Comparison of ENCODE assay signal across 15 cellular contexts in genomic region chr5:35281613-35282012, GRCh38. TPM values are rescaled to one million over a fixed set of nuclear protein-coding genes. Genes with fewer than 3 reads are reported as not detected.
"Had no signal": no experiment of that assay in that cellular context is flagged by ENCODE, and none has a peak within 500 bp of the region (broad histone marks: within the 10 kb centered on the region; RNA-seq: fewer than 3 reads in every experiment).

No MANE protein-coding gene starts in this region.

- DNase-seq: activated CD4-positive, alpha-beta T cell treated with anti-CD3 and anti-CD28 coated beads, Interleukin-2, amount 10 ng/mL, durations not matched to agents 7 days and 5 days; activated CD4-positive, CD25-positive, alpha-beta regulatory T cell; activated naive CD4-positive, alpha-beta T cell treated with anti-CD3 and anti-CD28 coated beads, Interleukin-2, amount 10 ng/mL, durations not matched to agents 7 days and 5 days; foreskin melanocyte; heart left ventricle; natural killer cell; occipital lobe; psoas muscle; right lobe of liver; tibial artery; uterus had no signal

- H3K9me3 ChIP-seq: psoas muscle, right lobe of liver, tibial artery had no signal

- H3K36me3 Mint-ChIP-seq: activated naive CD4-positive, alpha-beta T cell treated with anti-CD3 and anti-CD28 coated beads, Interleukin-2, amount 10 ng/mL, durations not matched to agents 7 days and 5 days; memory B cell; natural killer cell; stimulated activated effector memory CD8-positive, alpha-beta T cell treated with anti-CD3 and anti-CD28 coated beads, Interleukin-12 subunit alpha, Interleukin-12 subunit beta, amount 100 ng/mL, for 72 hours had no signal

- H3K4me3 ChIP-seq: cardiac muscle cell, heart left ventricle, psoas muscle, right lobe of liver, tibial artery, uterus had no signal

- ATAC-seq: heart left ventricle; natural killer cell; psoas muscle; right lobe of liver; stimulated activated effector memory CD8-positive, alpha-beta T cell treated with anti-CD3 and anti-CD28 coated beads, Interleukin-12 subunit alpha, Interleukin-12 subunit beta, amount 100 ng/mL, for 72 hours had no signal

- H3K4me1 Mint-ChIP-seq: activated CD4-positive, alpha-beta T cell treated with anti-CD3 and anti-CD28 coated beads, Interleukin-2, amount 10 ng/mL, durations not matched to agents 7 days and 5 days; activated naive CD4-positive, alpha-beta T cell treated with anti-CD3 and anti-CD28 coated beads, Interleukin-2, amount 10 ng/mL, durations not matched to agents 7 days and 5 days; memory B cell; stimulated activated effector memory CD8-positive, alpha-beta T cell treated with anti-CD3 and anti-CD28 coated beads, Interleukin-12 subunit alpha, Interleukin-12 subunit beta, amount 100 ng/mL, for 72 hours had no signal

- H3K4me3 Mint-ChIP-seq: activated CD4-positive, alpha-beta T cell treated with anti-CD3 and anti-CD28 coated beads, Interleukin-2, amount 10 ng/mL, durations not matched to agents 7 days and 5 days; activated naive CD4-positive, alpha-beta T cell treated with anti-CD3 and anti-CD28 coated beads, Interleukin-2, amount 10 ng/mL, durations not matched to agents 7 days and 5 days; memory B cell; natural killer cell; stimulated activated effector memory CD8-positive, alpha-beta T cell treated with anti-CD3 and anti-CD28 coated beads, Interleukin-12 subunit alpha, Interleukin-12 subunit beta, amount 100 ng/mL, for 72 hours had no signal

- H3K27ac ChIP-seq: cardiac muscle cell, heart left ventricle, psoas muscle, right lobe of liver, tibial artery, uterus had no signal

- H3K27me3 ChIP-seq: cardiac muscle cell, heart left ventricle, right lobe of liver, tibial artery, uterus had no signal

- H3K36me3 ChIP-seq: cardiac muscle cell, heart left ventricle, right lobe of liver, tibial artery, uterus had no signal

- H3K4me1 ChIP-seq: heart left ventricle, psoas muscle, right lobe of liver, tibial artery, uterus had no signal

- H3K27ac Mint-ChIP-seq: activated CD4-positive, alpha-beta T cell treated with anti-CD3 and anti-CD28 coated beads, Interleukin-2, amount 10 ng/mL, durations not matched to agents 7 days and 5 days; activated naive CD4-positive, alpha-beta T cell treated with anti-CD3 and anti-CD28 coated beads, Interleukin-2, amount 10 ng/mL, durations not matched to agents 7 days and 5 days; activated T-helper 2 cell treated with anti-CD3 and anti-CD28 coated beads, Interferon-gamma antibody, Interleukin-2, Interleukin-4, amounts not matched to agents 10 μg/mL and 5 μg/mL and 100 μg/mL, durations not matched to agents 14 hours and 24 hours and 36 hours; memory B cell; natural killer cell; stimulated activated effector memory CD8-positive, alpha-beta T cell treated with anti-CD3 and anti-CD28 coated beads, Interleukin-12 subunit alpha, Interleukin-12 subunit beta, amount 100 ng/mL, for 72 hours had no signal

- H3K9me3 Mint-ChIP-seq: activated CD4-positive, alpha-beta T cell treated with anti-CD3 and anti-CD28 coated beads, Interleukin-2, amount 10 ng/mL, durations not matched to agents 7 days and 5 days; activated naive CD4-positive, alpha-beta T cell treated with anti-CD3 and anti-CD28 coated beads, Interleukin-2, amount 10 ng/mL, durations not matched to agents 7 days and 5 days; activated T-helper 2 cell treated with anti-CD3 and anti-CD28 coated beads, Interferon-gamma antibody, Interleukin-2, Interleukin-4, amounts not matched to agents 10 μg/mL and 5 μg/mL and 100 μg/mL, durations not matched to agents 14 hours and 24 hours and 36 hours; stimulated activated effector memory CD8-positive, alpha-beta T cell treated with anti-CD3 and anti-CD28 coated beads, Interleukin-12 subunit alpha, Interleukin-12 subunit beta, amount 100 ng/mL, for 72 hours had no signal

- H3K27me3 Mint-ChIP-seq: activated naive CD4-positive, alpha-beta T cell treated with anti-CD3 and anti-CD28 coated beads, Interleukin-2, amount 10 ng/mL, durations not matched to agents 7 days and 5 days; memory B cell had no signal

RNA-seq across cellular contexts. Expression of gene PRLR, which starts 51.3 kb away (rescaled TPM):
- total RNA-seq: activated CD4-positive, alpha-beta T cell treated with anti-CD3 and anti-CD28 coated beads, Interleukin-2, amount 10 ng/mL, durations not matched to agents 7 days and 5 days; activated T-helper 2 cell treated with anti-CD3 and anti-CD28 coated beads, Interferon-gamma antibody, Interleukin-2, Interleukin-4, amounts not matched to agents 10 μg/mL and 5 μg/mL and 100 μg/mL, durations not matched to agents 14 hours and 24 hours and 36 hours had no signal
